18 cellular contexts compared by ENCODE assay signal in genomic region chr4:34953145-34953799, GRCh38.
A peak's percentile ranks its signal among the peaks of the same experiment; 100 is the strongest.
DNase-seq lines count a peak whose midpoint lies in the region; ATAC-seq and TF ChIP-seq lines count a peak whose summit lies in the region.
"Had no signal": no experiment of that assay in that cellular context is flagged by ENCODE, and none has a peak within 500 bp of the region (broad histone marks: within the 10 kb centered on the region; RNA-seq: fewer than 3 reads in every experiment).

No MANE protein-coding gene starts in this region.

- H3K36me3 ChIP-seq in RWPE2 (ENCODE audit: low read depth) = no peaks in the 10 kb centered on the region
- H3K36me3 ChIP-seq in hepatocyte (replicated peaks; ENCODE audit: insufficient read depth, low read depth) = no peaks in the 10 kb centered on the region
- H3K36me3 ChIP-seq: BLaER1 treated with 17β-estradiol and CSF1 and Interleukin-3, amounts not matched to agents 10 nM and 100 nM had no signal

- H3K4me1 ChIP-seq in RWPE2 (ENCODE audit: insufficient read depth, poor library complexity, severe bottlenecking) = no peaks in the 10 kb centered on the region
- no peaks in the 10 kb centered on the region for H3K4me1 ChIP-seq in hepatocyte (ENCODE audit: insufficient read depth)

- no peak overlapping the region for H3K4me2 ChIP-seq in hepatocyte
- H3K4me2 ChIP-seq: BLaER1 treated with 17β-estradiol and CSF1 and Interleukin-3, amounts not matched to agents 10 nM and 100 nM had no signal

- H3K36me3 Mint-ChIP-seq in Calu3 (ENCODE audit: insufficient read depth, unreplicated experiment) = no peaks in the 10 kb centered on the region

- no peaks in the 10 kb centered on the region for H3K79me2 ChIP-seq in hepatocyte

- DNase-seq in Calu3 (peak; percentile 1), HFF-Myc (ENCODE audit: extremely low read depth, low read depth) (peak; percentile 9), RWPE2 (ENCODE audit: low spot score) (no peak), hepatocyte (ENCODE audit: low spot score) (peak; percentile 10), activated T-cell treated with anti-CD3 and anti-CD28 coated beads for 4 hours (no peak), NCI-H510A treated with DMSO at 0.1 percent for 48 hours (lab: John Stamatoyannopoulos, UW) (no peak)
- no peak for DNase-seq in stimulated activated CD4-positive, alpha-beta T cell treated with anti-CD3 and anti-CD28 coated beads, Interleukin-4, amount 100 ng/mL, for 4 hours
- DNase-seq in effector CD8-positive, alpha-beta T cell (lab: John Stamatoyannopoulos, UW) = no peak
- DNase-seq: activated naive CD8-positive, alpha-beta T cell treated with anti-CD3 and anti-CD28 coated beads, Interleukin-2, amount 50 U/mL, for 24 hours; activated T-cell treated with anti-CD3 and anti-CD28 coated beads, Interleukin-2, amount 50 U/mL, for 24 hours; GF-D8; NCI-H1417 treated with DMSO at 0.1 percent for 48 hours; right cardiac atrium; stimulated activated naive CD4-positive, alpha-beta T cell had no signal

- no peaks in the 10 kb centered on the region for H3K9me2 ChIP-seq in hepatocyte (replicated peaks; ENCODE audit: insufficient read depth)

- H3K9me3 ChIP-seq in RWPE2 (ENCODE audit: severe bottlenecking) (no peaks in the 10 kb centered on the region), hepatocyte (ENCODE audit: low read depth) (no peaks in the 10 kb centered on the region)
- H3K9me3 ChIP-seq: BLaER1 treated with 17β-estradiol and CSF1 and Interleukin-3, amounts not matched to agents 10 nM and 100 nM had no signal

- H3K27ac Mint-ChIP-seq in Calu3 (ENCODE audit: unreplicated experiment) = no peak overlapping the region
- H3K27ac Mint-ChIP-seq: activated naive CD8-positive, alpha-beta T cell treated with anti-CD3 and anti-CD28 coated beads, Interleukin-2, amount 50 U/mL, for 24 hours; activated T-cell treated with anti-CD3 and anti-CD28 coated beads, Interleukin-2, amount 50 U/mL, for 24 hours had no signal

- peaks cover 9% of the 10 kb centered on the region for H3K9me3 Mint-ChIP-seq in Calu3 (ENCODE audit: low read depth, unreplicated experiment)
- H3K9me3 Mint-ChIP-seq: activated naive CD8-positive, alpha-beta T cell treated with anti-CD3 and anti-CD28 coated beads, Interleukin-2, amount 50 U/mL, for 24 hours had no signal

- no peak overlapping the region for H3K27ac ChIP-seq in RWPE2 (ENCODE audit: poor library complexity, severe bottlenecking)
- no peak overlapping the region for H3K27ac ChIP-seq in hepatocyte
- H3K27ac ChIP-seq: BLaER1 treated with 17β-estradiol and CSF1 and Interleukin-3, amounts not matched to agents 10 nM and 100 nM; SK-N-MC had no signal

- intact Hi-C loops in Calu3 (cut with micrococcal nuclease; ENCODE audit: unreplicated experiment) = no loop called here

- no peak overlapping the region for H2AFZ ChIP-seq in hepatocyte

- H4K20me1 ChIP-seq in hepatocyte (ENCODE audit: insufficient read depth, poor library complexity, severe bottlenecking) = no peaks in the 10 kb centered on the region
- H4K20me1 ChIP-seq: BLaER1 treated with 17β-estradiol and CSF1 and Interleukin-3, amounts not matched to agents 10 nM and 100 nM had no signal

- H3K4me3 ChIP-seq in HFF-Myc (replicated peaks; ENCODE audit: low read depth, low read length) (no peak overlapping the region), RWPE2 (ENCODE audit: severe bottlenecking) (no peak overlapping the region), hepatocyte (no peak overlapping the region)
- H3K4me3 ChIP-seq: BLaER1 treated with 17β-estradiol and CSF1 and Interleukin-3, amounts not matched to agents 10 nM and 100 nM; lung; SK-N-MC had no signal

- TF ChIP-seq CTCF in Calu3 (IDR thresholded peaks at IDR 0.05; ENCODE audit: unreplicated experiment) = no peak
- peak; percentile 36 for TF ChIP-seq CTCF in HFF-Myc (IDR thresholded peaks at IDR 0.05; ENCODE audit: low read depth, low read length, missing control alignments)
- peak; percentile 10 for TF ChIP-seq CTCF in RWPE2 (IDR thresholded peaks at IDR 0.05; ENCODE audit: poor library complexity, severe bottlenecking)
- peak; percentile 12 for TF ChIP-seq CTCF in hepatocyte (IDR thresholded peaks at IDR 0.05; ENCODE audit: poor library complexity)

- no peak overlapping the region for H3K4me3 Mint-ChIP-seq in Calu3 (ENCODE audit: low read depth, unreplicated experiment)
- H3K4me3 Mint-ChIP-seq: activated naive CD8-positive, alpha-beta T cell treated with anti-CD3 and anti-CD28 coated beads, Interleukin-2, amount 50 U/mL, for 24 hours; activated T-cell treated with anti-CD3 and anti-CD28 coated beads, Interleukin-2, amount 50 U/mL, for 24 hours had no signal

- H3K27me3 ChIP-seq in RWPE2 (ENCODE audit: insufficient read depth, poor library complexity, severe bottlenecking) (no peaks in the 10 kb centered on the region), hepatocyte (no peaks in the 10 kb centered on the region)
- H3K27me3 ChIP-seq: BLaER1 treated with 17β-estradiol and CSF1 and Interleukin-3, amounts not matched to agents 10 nM and 100 nM had no signal

- no peaks in the 10 kb centered on the region for H3K4me1 Mint-ChIP-seq in Calu3 (ENCODE audit: low read depth, unreplicated experiment)
- H3K4me1 Mint-ChIP-seq: activated naive CD8-positive, alpha-beta T cell treated with anti-CD3 and anti-CD28 coated beads, Interleukin-2, amount 50 U/mL, for 24 hours had no signal

- ATAC-seq in RWPE2 (ENCODE audit: low read depth) = no peak
- ATAC-seq: activated CD4-positive, CD25-positive, alpha-beta regulatory T cell treated with anti-CD3 and anti-CD28 coated beads, Interleukin-2, amount 50 U/mL, for 24 hours; activated naive CD8-positive, alpha-beta T cell treated with anti-CD3 and anti-CD28 coated beads, Interleukin-2, amount 50 U/mL, for 24 hours; right cardiac atrium had no signal

- CTCF ChIA-PET in Calu3 (lab: Charles Lee) = no interaction called here

- 85% methylated on average over 9 of the region's 9 CpGs for WGBS in hepatocyte (ENCODE audit: low lambda C conversion rate, missing lambda C conversion rate)

- no TSS peak for BruUV-seq in Calu3 (replicated peaks; lab: Mats Ljungman, UMichigan)

- H3K27me3 Mint-ChIP-seq in Calu3 (ENCODE audit: unreplicated experiment) = no peaks in the 10 kb centered on the region
- H3K27me3 Mint-ChIP-seq: activated naive CD8-positive, alpha-beta T cell treated with anti-CD3 and anti-CD28 coated beads, Interleukin-2, amount 50 U/mL, for 24 hours; activated T-cell treated with anti-CD3 and anti-CD28 coated beads, Interleukin-2, amount 50 U/mL, for 24 hours had no signal

Comparison
In these comparisons a context has a peak if more than half of its experiments do, and no peak if none do; other contexts are left out.
1. DNase-seq: peak in Calu3 (single experiment), HFF-Myc (single experiment) and hepatocyte (single experiment); none in RWPE2 (single experiment), stimulated activated CD4-positive, alpha-beta T cell treated with anti-CD3 and anti-CD28 coated beads, Interleukin-4, amount 100 ng/mL, for 4 hours (0 of 2), activated T-cell treated with anti-CD3 and anti-CD28 coated beads for 4 hours (single experiment), effector CD8-positive, alpha-beta T cell (single experiment) and NCI-H510A treated with DMSO at 0.1 percent for 48 hours (single experiment).